ENCODE assay signal across 30 cellular contexts in genomic region chr1:214491468-214492120, GRCh38. TPM values are rescaled to one million over a fixed set of nuclear protein-coding genes. Genes with fewer than 3 reads are reported as not detected.
DNase-seq lines count a peak whose midpoint lies in the region; ATAC-seq and TF ChIP-seq lines count a peak whose summit lies in the region.
"Had no signal": no experiment of that assay in that cellular context is flagged by ENCODE, and none has a peak within 500 bp of the region (broad histone marks: within the 10 kb centered on the region; RNA-seq: fewer than 3 reads in every experiment).

No MANE protein-coding gene starts in this region.

- peak; percentile 23 for DNase-seq in NCI-H82 (lab: John Stamatoyannopoulos, UW)
- no peak for DNase-seq in NCI-H82 treated with DMSO at 0.1 percent for 48 hours (lab: John Stamatoyannopoulos, UW; ENCODE audit: unreplicated experiment)
- DNase-seq in WTC11 (ENCODE audit: low spot score), result no peak
- DNase-seq in iPS-NIHi7 (ENCODE audit: extremely low spot score), result peak; percentile 21
- DNase-seq in dedifferentiated amniotic fluid mesenchymal stem cell (ENCODE audit: extremely low spot score), result no peak
- DNase-seq in stimulated activated naive B cell treated with anti-CD40 and anti-IgM and Interleukin-4, amounts not matched to agents 10 μg/mL and 1 μg/mL and 100 μg/mL, for 72 hours, result no peak
- no peak for DNase-seq in midbrain (lab: John Stamatoyannopoulos, UW)
- DNase-seq: 8988T; activated CD4-positive, alpha-beta T cell treated with anti-CD3 and anti-CD28 coated beads, Interleukin-2, amount 10 ng/mL, durations not matched to agents 24 days and 14 days; activated gamma-delta T cell treated with Interleukin-2 at 50 U/mL for 16 hours; activated T-cell treated with anti-CD3 and anti-CD28 coated beads, Interleukin-2, amount 50 U/mL, for 4 hours; body of pancreas; Calu3; KG1; left cardiac atrium; NCI-H1436; NCI-H2081; NCI-H2227 treated with DMSO at 0.1 percent for 48 hours; NCI-H526; nephron progenitor cell; ovary; Right ventricle myocardium superior; stimulated activated naive CD4-positive, alpha-beta T cell treated with Interleukin-2 at 50 U/mL for 16 hours had no signal

- ATAC-seq in WTC11, result peak; percentile 67
- no peak for ATAC-seq in stimulated activated naive B cell treated with anti-CD40 and anti-IgM and Interleukin-4, amounts not matched to agents 10 μg/mL and 1 μg/mL and 100 μg/mL, for 72 hours (replicated peaks)
- ATAC-seq: activated T-cell treated with anti-CD3 and anti-CD28 coated beads, Interleukin-2, amount 50 U/mL, for 4 hours; body of pancreas; gastroesophageal sphincter; left cardiac atrium had no signal

- no peaks in the 10 kb centered on the region for H3K9me3 ChIP-seq in skeletal muscle tissue (ENCODE audit: control insufficient read depth in 3 of 3, low read length in 3 of 3)
- H3K9me3 ChIP-seq: body of pancreas, gastroesophageal sphincter, ovary, suprapubic skin had no signal

- H3K4me1 ChIP-seq in skeletal muscle tissue (ENCODE audit: control insufficient read depth in 3 of 3, insufficient read depth in 3 of 3, low read length in 3 of 3), result peaks cover 15 to 25% (median 20%) of the 10 kb centered on the region in 3 donors
- H3K4me1 ChIP-seq: body of pancreas had no signal

- H3K27me3 ChIP-seq in skeletal muscle tissue (ENCODE audit: control insufficient read depth in 3 of 3, insufficient read depth in 3 of 3, low read length in 3 of 3), result no peaks in the 10 kb centered on the region
- H3K27me3 ChIP-seq: body of pancreas, gastroesophageal sphincter, ovary, suprapubic skin had no signal

- no peaks in the 10 kb centered on the region for H3K27me3 Mint-ChIP-seq in WTC11 (ENCODE audit: low read depth)
- peaks cover 0 to 5% of the 10 kb centered on the region in 2 donors for H3K27me3 Mint-ChIP-seq in stimulated activated naive B cell treated with anti-CD40 and anti-IgM and Interleukin-4, amounts not matched to agents 10 μg/mL and 1 μg/mL and 100 μg/mL, for 72 hours

- H3K9me3 Mint-ChIP-seq in WTC11, result no peaks in the 10 kb centered on the region
- no peaks in the 10 kb centered on the region for H3K9me3 Mint-ChIP-seq in stimulated activated naive B cell treated with anti-CD40 and anti-IgM and Interleukin-4, amounts not matched to agents 10 μg/mL and 1 μg/mL and 100 μg/mL, for 72 hours
- H3K9me3 Mint-ChIP-seq: activated CD4-positive, alpha-beta T cell treated with anti-CD3 and anti-CD28 coated beads, Interleukin-2, amount 10 ng/mL, durations not matched to agents 24 days and 14 days; activated T-cell treated with anti-CD3 and anti-CD28 coated beads, Interleukin-2, amount 50 U/mL, for 4 hours; central memory CD8-positive, alpha-beta T cell; nephron progenitor cell; T-helper 2 cell treated with Interferon-gamma antibody and Interleukin-4, amounts not matched to agents 5 μg/mL and 100 μg/mL, for 36 hours had no signal

- peak overlapping the region; percentile 75 for H3K27ac Mint-ChIP-seq in WTC11
- no peak overlapping the region for H3K27ac Mint-ChIP-seq in stimulated activated naive B cell treated with anti-CD40 and anti-IgM and Interleukin-4, amounts not matched to agents 10 μg/mL and 1 μg/mL and 100 μg/mL, for 72 hours
- H3K27ac Mint-ChIP-seq: activated CD4-positive, alpha-beta T cell treated with anti-CD3 and anti-CD28 coated beads, Interleukin-2, amount 10 ng/mL, durations not matched to agents 24 days and 14 days; nephron progenitor cell; T-helper 2 cell treated with Interferon-gamma antibody and Interleukin-4, amounts not matched to agents 5 μg/mL and 100 μg/mL, for 36 hours had no signal

- H3K36me3 ChIP-seq in skeletal muscle tissue (ENCODE audit: control insufficient read depth in 3 of 3, insufficient read depth in 3 of 3, low read length in 3 of 3), result no peaks in the 10 kb centered on the region
- H3K36me3 ChIP-seq: gastroesophageal sphincter, ovary, suprapubic skin had no signal

- H3K27ac ChIP-seq in skeletal muscle tissue (ENCODE audit: low read depth, low read length), result peak overlapping the region; percentile 20
- H3K27ac ChIP-seq: body of pancreas, HL-60, ovary, suprapubic skin had no signal

- H3K4me3 Mint-ChIP-seq in WTC11, result no peak overlapping the region
- H3K4me3 Mint-ChIP-seq in stimulated activated naive B cell treated with anti-CD40 and anti-IgM and Interleukin-4, amounts not matched to agents 10 μg/mL and 1 μg/mL and 100 μg/mL, for 72 hours, result no peak overlapping the region
- H3K4me3 Mint-ChIP-seq: activated CD4-positive, alpha-beta T cell treated with anti-CD3 and anti-CD28 coated beads, Interleukin-2, amount 10 ng/mL, durations not matched to agents 24 days and 14 days; activated T-cell treated with anti-CD3 and anti-CD28 coated beads, Interleukin-2, amount 50 U/mL, for 4 hours; central memory CD8-positive, alpha-beta T cell; nephron progenitor cell; T-helper 2 cell treated with Interferon-gamma antibody and Interleukin-4, amounts not matched to agents 5 μg/mL and 100 μg/mL, for 36 hours had no signal

- peaks cover 68% of the 10 kb centered on the region for H3K4me1 Mint-ChIP-seq in WTC11
- no peaks in the 10 kb centered on the region for H3K4me1 Mint-ChIP-seq in stimulated activated naive B cell treated with anti-CD40 and anti-IgM and Interleukin-4, amounts not matched to agents 10 μg/mL and 1 μg/mL and 100 μg/mL, for 72 hours
- H3K4me1 Mint-ChIP-seq: central memory CD8-positive, alpha-beta T cell had no signal

- no peaks in the 10 kb centered on the region for H3K36me3 Mint-ChIP-seq in WTC11
- no peaks in the 10 kb centered on the region for H3K36me3 Mint-ChIP-seq in stimulated activated naive B cell treated with anti-CD40 and anti-IgM and Interleukin-4, amounts not matched to agents 10 μg/mL and 1 μg/mL and 100 μg/mL, for 72 hours

- H3K4me3 ChIP-seq in skeletal muscle tissue (ENCODE audit: low read length in 3 of 3), result no peak overlapping the region
- H3K4me3 ChIP-seq: body of pancreas, gastroesophageal sphincter, ovary, skin epidermis, suprapubic skin had no signal

- H3K9ac ChIP-seq in skeletal muscle tissue (ENCODE audit: low read depth in 1 of 3, low read length in 3 of 3), result no peak overlapping the region

- no peak for TF ChIP-seq CTCF in WTC11 (IDR thresholded peaks at IDR 0.05)

- CTCF ChIA-PET in WTC11 (lab: Charles Lee), result interaction anchor here (1.0 to 1.3 kb wide), 4 partner anchors 18 to 159 kb away, joined by 3 to 5 read pairs (median 3); partner anchors contain the start of gene PTPN14

- POLR2A ChIA-PET in WTC11 (lab: Charles Lee), result no interaction called here

TF ChIP-seq in WTC11, 78 proteins besides CTCF, POLR2A, EP300 and RAD21 (continues in another document):
- TF ChIP-seq ZNF532 (CRISPR knock-in tag; IDR thresholded peaks at IDR 0.05; ENCODE audit: borderline replicate concordance), result no peak
- TF ChIP-seq SP1 (CRISPR knock-in tag; conservative IDR thresholded peaks at IDR 0.05), result no peak
- no peak for TF ChIP-seq KAT7 (CRISPR knock-in tag; IDR thresholded peaks at IDR 0.05; ENCODE audit: borderline replicate concordance)
- no peak for TF ChIP-seq ZBTB43 (CRISPR knock-in tag; IDR thresholded peaks at IDR 0.05)

RNA-seq across cellular contexts. Expression of gene PTPN14, which starts 59.8 kb away (rescaled TPM):
- 83.3 to 88.4 TPM (median 86.4 TPM) in 3 replicates for total RNA-seq in WTC11 (2021)
- total RNA-seq in skeletal muscle tissue, result 19.8 TPM

Comparison
In these comparisons a context has a peak if more than half of its experiments do, and no peak if none do; other contexts are left out.
1. DNase-seq: peak in NCI-H82 (single experiment) and iPS-NIHi7 (single experiment); none in NCI-H82 treated with DMSO at 0.1 percent for 48 hours (single experiment), WTC11 (single experiment), dedifferentiated amniotic fluid mesenchymal stem cell (single experiment), stimulated activated naive B cell treated with anti-CD40 and anti-IgM and Interleukin-4, amounts not matched to agents 10 μg/mL and 1 μg/mL and 100 μg/mL, for 72 hours (single experiment) and midbrain (single experiment).